ENCODE assay signal across 1 cellular context in the genomic region with DNA sequence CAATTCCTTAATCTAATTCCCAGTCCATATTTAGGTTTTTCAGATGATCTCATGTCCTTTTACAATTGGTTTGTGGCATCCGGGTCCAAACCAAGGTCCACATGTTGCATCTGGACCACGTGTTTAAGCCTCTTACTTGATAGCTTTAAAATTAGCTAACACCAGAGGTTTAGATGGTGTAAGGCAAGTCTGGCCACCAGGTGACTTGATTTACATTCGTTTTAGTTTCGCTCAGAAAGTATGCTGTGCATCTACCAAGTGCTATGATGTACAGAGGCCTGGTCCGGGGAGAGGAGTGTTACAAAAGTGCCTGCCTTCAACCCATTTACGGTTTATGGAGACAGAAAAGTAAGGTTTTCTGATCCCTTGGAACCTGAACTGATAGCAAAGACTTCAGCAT.
A peak's percentile ranks its signal among the peaks of the same experiment; 100 is the strongest.
TF ChIP-seq lines count a peak whose summit lies in the region.

No MANE protein-coding gene starts in this region.

TF ChIP-seq in HepG2, 621 proteins besides CTCF, POLR2A, EP300 and RAD21 (continued from another document):
- TF ChIP-seq, protein P1, sequence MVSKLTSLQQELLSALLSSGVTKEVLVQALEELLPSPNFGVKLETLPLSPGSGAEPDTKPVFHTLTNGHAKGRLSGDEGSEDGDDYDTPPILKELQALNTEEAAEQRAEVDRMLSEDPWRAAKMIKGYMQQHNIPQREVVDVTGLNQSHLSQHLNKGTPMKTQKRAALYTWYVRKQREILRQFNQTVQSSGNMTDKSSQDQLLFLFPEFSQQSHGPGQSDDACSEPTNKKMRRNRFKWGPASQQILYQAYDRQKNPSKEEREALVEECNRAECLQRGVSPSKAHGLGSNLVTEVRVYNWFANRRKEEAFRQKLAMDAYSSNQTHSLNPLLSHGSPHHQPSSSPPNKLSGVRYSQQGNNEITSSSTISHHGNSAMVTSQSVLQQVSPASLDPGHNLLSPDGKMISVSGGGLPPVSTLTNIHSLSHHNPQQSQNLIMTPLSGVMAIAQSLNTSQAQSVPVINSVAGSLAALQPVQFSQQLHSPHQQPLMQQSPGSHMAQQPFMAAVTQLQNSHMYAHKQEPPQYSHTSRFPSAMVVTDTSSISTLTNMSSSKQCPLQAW (CRISPR knock-in tag; IDR thresholded peaks at IDR 0.05): 0 out of 2 replicates have a peak, but pooled peaks have one; percentile 18
- TF ChIP-seq HNF4A (CRISPR knock-in tag; IDR thresholded peaks at IDR 0.05) (0 out of 2 replicates have a peak, but pooled peaks have one; percentile 36), ZNF331 (CRISPR knock-in tag; IDR thresholded peaks at IDR 0.05) (0 out of 2 replicates have a peak, but pooled peaks have one; percentile 25), PHF5A (CRISPR knock-in tag; IDR thresholded peaks at IDR 0.05; ENCODE audit: low read depth, unreplicated experiment) (no peak), TCF12 (IDR thresholded peaks at IDR 0.05) (no peak), TCF12 (CRISPR knock-in tag; IDR thresholded peaks at IDR 0.05) (no peak), BORCS8-MEF2B (CRISPR knock-in tag; IDR thresholded peaks at IDR 0.05) (no peak), ZNF614 (CRISPR knock-in tag; IDR thresholded peaks at IDR 0.05; ENCODE audit: borderline replicate concordance) (peak; percentile 100), NCOA5 (CRISPR knock-in tag; IDR thresholded peaks at IDR 0.05) (0 out of 2 replicates have a peak, but pooled peaks have one; percentile 37), ZNF629 (CRISPR knock-in tag; conservative IDR thresholded peaks at IDR 0.05) (peak; percentile 23; the same call in 1 of the 2 replicates), IKZF1 (IDR thresholded peaks at IDR 0.05) (no peak), SETDB1 (CRISPR knock-in tag; IDR thresholded peaks at IDR 0.05; ENCODE audit: borderline replicate concordance) (0 out of 2 replicates have a peak, but pooled peaks have one; percentile 65), CEBPG (CRISPR knock-in tag; IDR thresholded peaks at IDR 0.05) (0 out of 2 replicates have a peak, but pooled peaks have one; percentile 3), MED1 (CRISPR knock-in tag; IDR thresholded peaks at IDR 0.05) (peak; percentile 12; the same call in 1 of the 2 replicates), MBNL3 (CRISPR knock-in tag; conservative IDR thresholded peaks at IDR 0.05) (no peak), NFE2L1 (CRISPR knock-in tag; IDR thresholded peaks at IDR 0.05; ENCODE audit: borderline replicate concordance) (no peak), KMT2B (CRISPR knock-in tag; IDR thresholded peaks at IDR 0.05) (no peak)
- TF ChIP-seq, protein P2, sequence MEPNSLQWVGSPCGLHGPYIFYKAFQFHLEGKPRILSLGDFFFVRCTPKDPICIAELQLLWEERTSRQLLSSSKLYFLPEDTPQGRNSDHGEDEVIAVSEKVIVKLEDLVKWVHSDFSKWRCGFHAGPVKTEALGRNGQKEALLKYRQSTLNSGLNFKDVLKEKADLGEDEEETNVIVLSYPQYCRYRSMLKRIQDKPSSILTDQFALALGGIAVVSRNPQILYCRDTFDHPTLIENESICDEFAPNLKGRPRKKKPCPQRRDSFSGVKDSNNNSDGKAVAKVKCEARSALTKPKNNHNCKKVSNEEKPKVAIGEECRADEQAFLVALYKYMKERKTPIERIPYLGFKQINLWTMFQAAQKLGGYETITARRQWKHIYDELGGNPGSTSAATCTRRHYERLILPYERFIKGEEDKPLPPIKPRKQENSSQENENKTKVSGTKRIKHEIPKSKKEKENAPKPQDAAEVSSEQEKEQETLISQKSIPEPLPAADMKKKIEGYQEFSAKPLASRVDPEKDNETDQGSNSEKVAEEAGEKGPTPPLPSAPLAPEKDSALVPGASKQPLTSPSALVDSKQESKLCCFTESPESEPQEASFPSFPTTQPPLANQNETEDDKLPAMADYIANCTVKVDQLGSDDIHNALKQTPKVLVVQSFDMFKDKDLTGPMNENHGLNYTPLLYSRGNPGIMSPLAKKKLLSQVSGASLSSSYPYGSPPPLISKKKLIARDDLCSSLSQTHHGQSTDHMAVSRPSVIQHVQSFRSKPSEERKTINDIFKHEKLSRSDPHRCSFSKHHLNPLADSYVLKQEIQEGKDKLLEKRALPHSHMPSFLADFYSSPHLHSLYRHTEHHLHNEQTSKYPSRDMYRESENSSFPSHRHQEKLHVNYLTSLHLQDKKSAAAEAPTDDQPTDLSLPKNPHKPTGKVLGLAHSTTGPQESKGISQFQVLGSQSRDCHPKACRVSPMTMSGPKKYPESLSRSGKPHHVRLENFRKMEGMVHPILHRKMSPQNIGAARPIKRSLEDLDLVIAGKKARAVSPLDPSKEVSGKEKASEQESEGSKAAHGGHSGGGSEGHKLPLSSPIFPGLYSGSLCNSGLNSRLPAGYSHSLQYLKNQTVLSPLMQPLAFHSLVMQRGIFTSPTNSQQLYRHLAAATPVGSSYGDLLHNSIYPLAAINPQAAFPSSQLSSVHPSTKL (CRISPR knock-in tag; IDR thresholded peaks at IDR 0.05): peak; percentile 16; the same call in 1 of the 2 replicates
- TF ChIP-seq, protein P3, sequence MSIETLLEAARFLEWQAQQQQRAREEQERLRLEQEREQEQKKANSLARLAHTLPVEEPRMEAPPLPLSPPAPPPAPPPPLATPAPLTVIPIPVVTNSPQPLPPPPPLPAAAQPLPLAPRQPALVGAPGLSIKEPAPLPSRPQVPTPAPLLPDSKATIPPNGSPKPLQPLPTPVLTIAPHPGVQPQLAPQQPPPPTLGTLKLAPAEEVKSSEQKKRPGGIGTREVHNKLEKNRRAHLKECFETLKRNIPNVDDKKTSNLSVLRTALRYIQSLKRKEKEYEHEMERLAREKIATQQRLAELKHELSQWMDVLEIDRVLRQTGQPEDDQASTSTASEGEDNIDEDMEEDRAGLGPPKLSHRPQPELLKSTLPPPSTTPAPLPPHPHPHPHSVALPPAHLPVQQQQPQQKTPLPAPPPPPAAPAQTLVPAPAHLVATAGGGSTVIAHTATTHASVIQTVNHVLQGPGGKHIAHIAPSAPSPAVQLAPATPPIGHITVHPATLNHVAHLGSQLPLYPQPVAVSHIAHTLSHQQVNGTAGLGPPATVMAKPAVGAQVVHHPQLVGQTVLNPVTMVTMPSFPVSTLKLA (IDR thresholded peaks at IDR 0.05): peak; percentile 84
- TF ChIP-seq, protein P4, sequence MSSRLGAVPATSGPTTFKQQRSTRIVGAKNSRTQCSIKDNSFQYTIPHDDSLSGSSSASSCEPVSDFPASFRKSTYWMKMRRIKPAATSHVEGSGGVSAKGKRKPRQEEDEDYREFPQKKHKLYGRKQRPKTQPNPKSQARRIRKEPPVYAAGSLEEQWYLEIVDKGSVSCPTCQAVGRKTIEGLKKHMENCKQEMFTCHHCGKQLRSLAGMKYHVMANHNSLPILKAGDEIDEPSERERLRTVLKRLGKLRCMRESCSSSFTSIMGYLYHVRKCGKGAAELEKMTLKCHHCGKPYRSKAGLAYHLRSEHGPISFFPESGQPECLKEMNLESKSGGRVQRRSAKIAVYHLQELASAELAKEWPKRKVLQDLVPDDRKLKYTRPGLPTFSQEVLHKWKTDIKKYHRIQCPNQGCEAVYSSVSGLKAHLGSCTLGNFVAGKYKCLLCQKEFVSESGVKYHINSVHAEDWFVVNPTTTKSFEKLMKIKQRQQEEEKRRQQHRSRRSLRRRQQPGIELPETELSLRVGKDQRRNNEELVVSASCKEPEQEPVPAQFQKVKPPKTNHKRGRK (CRISPR knock-in tag; IDR thresholded peaks at IDR 0.05): no peak
- TF ChIP-seq, protein P5, sequence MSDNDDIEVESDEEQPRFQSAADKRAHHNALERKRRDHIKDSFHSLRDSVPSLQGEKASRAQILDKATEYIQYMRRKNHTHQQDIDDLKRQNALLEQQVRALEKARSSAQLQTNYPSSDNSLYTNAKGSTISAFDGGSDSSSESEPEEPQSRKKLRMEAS (IDR thresholded peaks at IDR 0.05): peak; percentile 75; the same call in 1 of the 2 replicates
- TF ChIP-seq, protein P6, sequence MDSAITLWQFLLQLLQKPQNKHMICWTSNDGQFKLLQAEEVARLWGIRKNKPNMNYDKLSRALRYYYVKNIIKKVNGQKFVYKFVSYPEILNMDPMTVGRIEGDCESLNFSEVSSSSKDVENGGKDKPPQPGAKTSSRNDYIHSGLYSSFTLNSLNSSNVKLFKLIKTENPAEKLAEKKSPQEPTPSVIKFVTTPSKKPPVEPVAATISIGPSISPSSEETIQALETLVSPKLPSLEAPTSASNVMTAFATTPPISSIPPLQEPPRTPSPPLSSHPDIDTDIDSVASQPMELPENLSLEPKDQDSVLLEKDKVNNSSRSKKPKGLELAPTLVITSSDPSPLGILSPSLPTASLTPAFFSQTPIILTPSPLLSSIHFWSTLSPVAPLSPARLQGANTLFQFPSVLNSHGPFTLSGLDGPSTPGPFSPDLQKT (CRISPR knock-in tag; IDR thresholded peaks at IDR 0.05; ENCODE audit: borderline replicate concordance): no peak
- TF ChIP-seq, protein P7, sequence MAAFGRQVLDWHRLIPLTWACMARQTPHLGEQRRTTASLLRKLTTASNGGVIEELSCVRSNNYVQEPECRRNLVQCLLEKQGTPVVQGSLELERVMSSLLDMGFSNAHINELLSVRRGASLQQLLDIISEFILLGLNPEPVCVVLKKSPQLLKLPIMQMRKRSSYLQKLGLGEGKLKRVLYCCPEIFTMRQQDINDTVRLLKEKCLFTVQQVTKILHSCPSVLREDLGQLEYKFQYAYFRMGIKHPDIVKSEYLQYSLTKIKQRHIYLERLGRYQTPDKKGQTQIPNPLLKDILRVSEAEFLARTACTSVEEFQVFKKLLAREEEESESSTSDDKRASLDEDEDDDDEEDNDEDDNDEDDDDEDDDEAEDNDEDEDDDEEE (CRISPR knock-in tag; IDR thresholded peaks at IDR 0.05): 0 out of 2 replicates have a peak, but pooled peaks have one; percentile 4
- TF ChIP-seq, protein P8, sequence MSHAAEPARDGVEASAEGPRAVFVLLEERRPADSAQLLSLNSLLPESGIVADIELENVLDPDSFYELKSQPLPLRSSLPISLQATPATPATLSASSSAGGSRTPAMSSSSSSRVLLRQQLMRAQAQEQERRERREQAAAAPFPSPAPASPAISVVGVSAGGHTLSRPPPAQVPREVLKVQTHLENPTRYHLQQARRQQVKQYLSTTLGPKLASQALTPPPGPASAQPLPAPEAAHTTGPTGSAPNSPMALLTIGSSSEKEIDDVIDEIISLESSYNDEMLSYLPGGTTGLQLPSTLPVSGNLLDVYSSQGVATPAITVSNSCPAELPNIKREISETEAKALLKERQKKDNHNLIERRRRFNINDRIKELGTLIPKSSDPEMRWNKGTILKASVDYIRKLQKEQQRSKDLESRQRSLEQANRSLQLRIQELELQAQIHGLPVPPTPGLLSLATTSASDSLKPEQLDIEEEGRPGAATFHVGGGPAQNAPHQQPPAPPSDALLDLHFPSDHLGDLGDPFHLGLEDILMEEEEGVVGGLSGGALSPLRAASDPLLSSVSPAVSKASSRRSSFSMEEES (CRISPR knock-in tag; IDR thresholded peaks at IDR 0.05): 0 out of 2 replicates have a peak, but pooled peaks have one; percentile 8
